Comparison of ENCODE assay signal across 8 cellular contexts in genomic region chr5:84680908-84681307, GRCh38.
"Had no signal": no experiment of that assay in that cellular context is flagged by ENCODE, and none has a peak within 500 bp of the region (broad histone marks: within the 10 kb centered on the region; RNA-seq: fewer than 3 reads in every experiment).

No MANE protein-coding gene starts in this region.

- H3K4me2 ChIP-seq: GM23338 had no signal

- ATAC-seq: GM23338, HCT116, K562 had no signal

- DNase-seq: H7, IMR-90, KG1 had no signal

- H3K4me1 ChIP-seq: HAP-1 had no signal

- H3K4me3 ChIP-seq: GM23338, HAP-1, K562 had no signal

- FAIRE-seq: HTR-8/SVneo, K562 had no signal

- H3K9me3 ChIP-seq: HAP-1 had no signal

- H3K36me3 ChIP-seq: HAP-1 had no signal
